2 cellular contexts compared by ENCODE assay signal in genomic region chr3:47912006-47912504, GRCh38.
TF ChIP-seq lines count a peak whose summit lies in the region.

No MANE protein-coding gene starts in this region.

TF ChIP-seq in SK-N-SH, 30 proteins besides CTCF, POLR2A, EP300 and RAD21 (continued from another document):
- TF ChIP-seq ZBTB33 (IDR thresholded peaks at IDR 0.05; ENCODE audit: borderline replicate concordance, low read depth) (no peak), EZH2phosphoT487 (IDR thresholded peaks at IDR 0.05; ENCODE audit: borderline replicate concordance, low read depth) (no peak), RXRA (IDR thresholded peaks at IDR 0.05; ENCODE audit: borderline replicate concordance, low read depth) (no peak), TEAD4 (IDR thresholded peaks at IDR 0.05; ENCODE audit: borderline replicate concordance, insufficient read depth) (no peak), RFX5 (IDR thresholded peaks at IDR 0.05; ENCODE audit: low read length) (no peak), GABPA (IDR thresholded peaks at IDR 0.05; ENCODE audit: low read depth) (no peak)

TF ChIP-seq in SK-N-SH treated with all-trans-retinoic acid at 6 μM for 48 hours, 23 proteins besides CTCF, POLR2A, EP300 and RAD21 (continued from another document):
- no peak for TF ChIP-seq PATZ1 (CRISPR knock-in tag; IDR thresholded peaks at IDR 0.05; ENCODE audit: borderline replicate concordance)
- no peak for TF ChIP-seq ZNF565 (CRISPR knock-in tag; conservative IDR thresholded peaks at IDR 0.05; ENCODE audit: low read depth)
- no peak for TF ChIP-seq ZNF8 (CRISPR knock-in tag; IDR thresholded peaks at IDR 0.05)
- TF ChIP-seq TCF4 (CRISPR knock-in tag; IDR thresholded peaks at IDR 0.05; ENCODE audit: borderline replicate concordance), result no peak
- no peak for TF ChIP-seq ZFP30 (CRISPR knock-in tag; IDR thresholded peaks at IDR 0.05)
- TF ChIP-seq CREB5 (CRISPR knock-in tag; IDR thresholded peaks at IDR 0.05; ENCODE audit: low read depth), result no peak
- no peak for TF ChIP-seq TSHZ2 (CRISPR knock-in tag; IDR thresholded peaks at IDR 0.05)
- TF ChIP-seq SNAI2 (CRISPR knock-in tag; IDR thresholded peaks at IDR 0.05), result no peak
- TF ChIP-seq BACH2 (CRISPR knock-in tag; IDR thresholded peaks at IDR 0.05; ENCODE audit: borderline replicate concordance), result no peak
- TF ChIP-seq ZFP3 (CRISPR knock-in tag; IDR thresholded peaks at IDR 0.05), result no peak
- TF ChIP-seq RARB (CRISPR knock-in tag; IDR thresholded peaks at IDR 0.05), result no peak
- TF ChIP-seq TOX (CRISPR knock-in tag; IDR thresholded peaks at IDR 0.05; ENCODE audit: borderline replicate concordance), result no peak
